Comparison of ENCODE assay signal across 40 cellular contexts in the genomic region with DNA sequence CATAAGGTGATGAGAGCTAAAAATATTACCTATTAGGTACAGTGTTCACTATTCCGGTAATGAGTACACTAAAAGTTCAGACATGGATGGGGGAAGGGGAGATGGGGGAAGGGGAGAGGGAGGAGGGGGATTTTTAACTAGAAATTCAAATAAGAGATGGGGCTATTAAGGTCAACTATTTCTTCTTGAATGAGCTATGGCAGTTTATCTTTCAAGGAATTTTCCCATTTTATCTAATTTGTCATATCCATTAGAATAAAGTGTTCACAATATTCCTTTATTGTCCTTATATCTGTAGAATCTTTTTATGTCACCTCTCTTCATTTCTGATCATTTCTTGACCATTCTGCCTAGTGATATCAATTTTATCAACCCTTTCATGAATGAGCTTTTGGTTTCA.
"Had no signal": no experiment of that assay in that cellular context is flagged by ENCODE, and none has a peak within 500 bp of the region (broad histone marks: within the 10 kb centered on the region; RNA-seq: fewer than 3 reads in every experiment).

No MANE protein-coding gene starts in this region.

- H3K27me3 Mint-ChIP-seq: activated naive CD4-positive, alpha-beta T cell treated with anti-CD3 and anti-CD28 coated beads, Interleukin-2, amount 10 ng/mL, durations not matched to agents 7 days and 5 days; activated naive CD8-positive, alpha-beta T cell treated with anti-CD3 and anti-CD28 coated beads for 36 hours; activated naive CD8-positive, alpha-beta T cell treated with anti-CD3 and anti-CD28 coated beads, Interleukin-2, amount 50 U/mL, for 24 hours; activated T-cell treated with anti-CD3 and anti-CD28 coated beads, Interleukin-2, amount 50 U/mL, for 24 hours; brain; central memory CD8-positive, alpha-beta T cell had no signal

- H3K36me3 Mint-ChIP-seq: activated naive CD4-positive, alpha-beta T cell treated with anti-CD3 and anti-CD28 coated beads, Interleukin-2, amount 10 ng/mL, durations not matched to agents 7 days and 5 days; activated naive CD8-positive, alpha-beta T cell; activated naive CD8-positive, alpha-beta T cell treated with anti-CD3 and anti-CD28 coated beads for 36 hours; activated naive CD8-positive, alpha-beta T cell treated with anti-CD3 and anti-CD28 coated beads, Interleukin-2, amount 10 ng/mL, durations not matched to agents 7 days and 5 days; brain had no signal

- DNase-seq: activated effector memory CD4-positive, alpha-beta T cell treated with anti-CD3 and anti-CD28 coated beads, Interleukin-2, amount 50 U/mL, for 16 hours; activated effector memory CD4-positive, alpha-beta T cell treated with Interleukin-2 at 50 U/mL for 16 hours; activated gamma-delta T cell; activated gamma-delta T cell treated with Interleukin-2 at 50 U/mL for 16 hours; activated naive CD4-positive, alpha-beta T cell; activated naive CD4-positive, alpha-beta T cell treated with anti-CD3 and anti-CD28 coated beads for 36 hours; activated naive CD4-positive, alpha-beta T cell treated with anti-CD3 and anti-CD28 coated beads, Interleukin-2, amount 10 ng/mL, durations not matched to agents 7 days and 5 days; activated naive CD4-positive, alpha-beta T cell treated with anti-CD3 and anti-CD28 coated beads, Interleukin-2, amount 50 U/mL, for 16 hours; activated naive CD4-positive, alpha-beta T cell treated with Interleukin-2 at 50 U/mL for 16 hours; activated naive CD8-positive, alpha-beta T cell treated with anti-CD3 and anti-CD28 coated beads for 36 hours; activated naive CD8-positive, alpha-beta T cell treated with anti-CD3 and anti-CD28 coated beads, Interleukin-2, amount 10 ng/mL, durations not matched to agents 7 days and 5 days; activated naive CD8-positive, alpha-beta T cell treated with anti-CD3 and anti-CD28 coated beads, Interleukin-2, amount 50 U/mL, for 24 hours; activated T-cell treated with anti-CD3 and anti-CD28 coated beads, Interleukin-2, amount 50 U/mL, for 1 hour; activated T-cell treated with anti-CD3 and anti-CD28 coated beads, Interleukin-2, amount 50 U/mL, for 24 hours; activated T-cell treated with anti-CD3 and anti-CD28 coated beads, Interleukin-2, amount 50 U/mL, for 4 hours; activated T-cell treated with anti-CD3 and anti-CD28 coated beads, Interleukin-2, amount 50 U/mL, for 48 hours; activated T-cell treated with anti-CD3 and anti-CD28 coated beads, Interleukin-2, amount 50 U/mL, for 72 hours; adrenal gland; amniotic stem cell; amygdala; anterior cingulate cortex; aorta; body of pancreas; brain microvascular endothelial cell; caudate nucleus; central memory CD4-positive, alpha-beta T cell; cerebellar nuclear complex had no signal

- H3K27ac Mint-ChIP-seq: activated naive CD4-positive, alpha-beta T cell treated with anti-CD3 and anti-CD28 coated beads for 36 hours; activated naive CD4-positive, alpha-beta T cell treated with anti-CD3 and anti-CD28 coated beads, Interleukin-2, amount 10 ng/mL, durations not matched to agents 7 days and 5 days; activated naive CD4-positive, alpha-beta T cell treated with anti-CD3 and anti-CD28 coated beads, Interleukin-2, amount 50 U/mL, for 24 hours; activated naive CD4-positive, alpha-beta T cell treated with anti-CD3 and anti-CD28 coated beads, Interleukin-2, amount 50 U/mL, for 72 hours; activated naive CD8-positive, alpha-beta T cell; activated naive CD8-positive, alpha-beta T cell treated with anti-CD3 and anti-CD28 coated beads for 36 hours; activated naive CD8-positive, alpha-beta T cell treated with anti-CD3 and anti-CD28 coated beads, Interleukin-2, amount 10 ng/mL, durations not matched to agents 7 days and 5 days; activated naive CD8-positive, alpha-beta T cell treated with anti-CD3 and anti-CD28 coated beads, Interleukin-2, amount 50 U/mL, for 24 hours; activated T-cell treated with anti-CD3 and anti-CD28 coated beads, Interleukin-2, amount 50 U/mL, for 24 hours; activated T-cell treated with anti-CD3 and anti-CD28 coated beads, Interleukin-2, amount 50 U/mL, for 72 hours; activated T-helper 1 cell treated with anti-CD3 and anti-CD28 coated beads, Interleukin-12 subunit alpha, Interleukin-12 subunit beta, Interleukin-2, Interleukin-4 antibody, amounts not matched to agents 30 ng/mL and 10 ng/mL and 1 ng/mL, durations not matched to agents 14 hours and 24 hours and 36 hours; activated T-helper 17 cell treated with anti-CD3 and anti-CD28 coated beads, Interleukin-2, amount 50 U/mL, for 72 hours; activated T-helper 2 cell treated with anti-CD3 and anti-CD28 coated beads, Interferon-gamma antibody, Interleukin-2, Interleukin-4, amounts not matched to agents 10 μg/mL and 5 μg/mL and 100 μg/mL, durations not matched to agents 14 hours and 24 hours and 36 hours; brain had no signal

- H3K27ac ChIP-seq: adrenal gland, ascending aorta, body of pancreas, brain microvascular endothelial cell, breast epithelium, cardiac muscle cell had no signal

- H3K9me3 ChIP-seq: adrenal gland, body of pancreas, breast epithelium had no signal

- H3K4me3 Mint-ChIP-seq: activated naive CD4-positive, alpha-beta T cell treated with anti-CD3 and anti-CD28 coated beads for 36 hours; activated naive CD4-positive, alpha-beta T cell treated with anti-CD3 and anti-CD28 coated beads, Interleukin-2, amount 10 ng/mL, durations not matched to agents 7 days and 5 days; activated naive CD4-positive, alpha-beta T cell treated with anti-CD3 and anti-CD28 coated beads, Interleukin-2, amount 50 U/mL, for 24 hours; activated naive CD8-positive, alpha-beta T cell; activated naive CD8-positive, alpha-beta T cell treated with anti-CD3 and anti-CD28 coated beads for 36 hours; activated naive CD8-positive, alpha-beta T cell treated with anti-CD3 and anti-CD28 coated beads, Interleukin-2, amount 10 ng/mL, durations not matched to agents 7 days and 5 days; activated naive CD8-positive, alpha-beta T cell treated with anti-CD3 and anti-CD28 coated beads, Interleukin-2, amount 50 U/mL, for 24 hours; activated T-cell treated with anti-CD3 and anti-CD28 coated beads, Interleukin-2, amount 50 U/mL, for 24 hours; activated T-cell treated with anti-CD3 and anti-CD28 coated beads, Interleukin-2, amount 50 U/mL, for 4 hours; activated T-cell treated with anti-CD3 and anti-CD28 coated beads, Interleukin-2, amount 50 U/mL, for 72 hours; activated T-helper 1 cell treated with anti-CD3 and anti-CD28 coated beads, Interleukin-12 subunit alpha, Interleukin-12 subunit beta, Interleukin-2, Interleukin-4 antibody, amounts not matched to agents 30 ng/mL and 10 ng/mL and 1 ng/mL, durations not matched to agents 14 hours and 24 hours and 36 hours; activated T-helper 17 cell treated with anti-CD3 and anti-CD28 coated beads, Interleukin-2, amount 50 U/mL, for 72 hours; brain; central memory CD8-positive, alpha-beta T cell had no signal

- H3K27me3 ChIP-seq: adrenal gland, ascending aorta, body of pancreas, brain microvascular endothelial cell, breast epithelium, cardiac muscle cell had no signal

- H3K4me3 ChIP-seq: adrenal gland, ascending aorta, body of pancreas, breast epithelium, cardiac muscle cell had no signal

- ATAC-seq: activated naive CD4-positive, alpha-beta T cell treated with anti-CD3 and anti-CD28 coated beads, Interleukin-2, amount 50 U/mL, for 72 hours; activated naive CD8-positive, alpha-beta T cell treated with anti-CD3 and anti-CD28 coated beads, Interleukin-2, amount 50 U/mL, for 24 hours; activated T-cell treated with anti-CD3 and anti-CD28 coated beads, Interleukin-2, amount 50 U/mL, for 4 hours; activated T-cell treated with anti-CD3 and anti-CD28 coated beads, Interleukin-2, amount 50 U/mL, for 72 hours; activated T-helper 17 cell treated with anti-CD3 and anti-CD28 coated beads, Interleukin-2, amount 50 U/mL, for 72 hours; body of pancreas had no signal

- H3K36me3 ChIP-seq: adrenal gland, ascending aorta, brain microvascular endothelial cell, breast epithelium, cardiac muscle cell had no signal

- H3K4me1 Mint-ChIP-seq: activated naive CD4-positive, alpha-beta T cell treated with anti-CD3 and anti-CD28 coated beads, Interleukin-2, amount 10 ng/mL, durations not matched to agents 7 days and 5 days; activated naive CD4-positive, alpha-beta T cell treated with anti-CD3 and anti-CD28 coated beads, Interleukin-2, amount 50 U/mL, for 24 hours; activated naive CD8-positive, alpha-beta T cell treated with anti-CD3 and anti-CD28 coated beads for 36 hours; activated naive CD8-positive, alpha-beta T cell treated with anti-CD3 and anti-CD28 coated beads, Interleukin-2, amount 10 ng/mL, durations not matched to agents 7 days and 5 days; activated naive CD8-positive, alpha-beta T cell treated with anti-CD3 and anti-CD28 coated beads, Interleukin-2, amount 50 U/mL, for 24 hours; activated T-helper 17 cell treated with anti-CD3 and anti-CD28 coated beads, Interleukin-2, amount 50 U/mL, for 72 hours; brain; central memory CD8-positive, alpha-beta T cell had no signal

- H3K4me1 ChIP-seq: adrenal gland, ascending aorta, body of pancreas, breast epithelium had no signal

- FAIRE-seq: astrocyte, bronchial epithelial cell had no signal
